In the genomic region with DNA sequence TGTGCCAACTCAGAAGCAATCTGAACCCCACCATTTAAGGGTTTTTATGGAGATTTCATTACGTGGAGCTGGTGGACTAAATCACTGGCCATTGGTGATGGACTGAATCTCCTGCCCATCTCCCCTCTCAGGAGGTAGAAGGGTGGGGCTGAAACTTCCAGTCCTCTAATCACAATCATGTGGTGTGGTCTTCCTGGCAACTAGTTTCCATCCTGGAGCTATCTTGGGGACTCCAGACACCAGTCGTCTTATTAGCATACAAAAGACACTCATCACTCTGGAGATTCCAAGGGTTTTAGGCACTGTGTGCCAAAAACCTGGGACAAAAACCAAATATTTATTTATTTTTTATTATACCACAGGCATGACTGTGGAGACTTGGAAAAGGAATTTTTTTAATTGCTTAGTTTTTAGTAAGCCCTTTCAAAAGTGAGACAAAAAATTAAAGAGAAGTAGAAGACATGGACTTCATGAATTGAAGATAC, we compare ENCODE assay signal across 1 cellular context.
TF ChIP-seq lines count a peak whose summit lies in the region.

No MANE protein-coding gene starts in this region.

TF ChIP-seq in H1, 55 proteins besides CTCF, POLR2A, EP300 and RAD21 (continued from another document):
- TF ChIP-seq TEAD4 (IDR thresholded peaks at IDR 0.05; ENCODE audit: low read depth, low read length) (no peak), RFX5 (IDR thresholded peaks at IDR 0.05; ENCODE audit: borderline replicate concordance, low read depth, low read length) (no peak)
